ENCODE assay signal across 9 cellular contexts in the genomic region with DNA sequence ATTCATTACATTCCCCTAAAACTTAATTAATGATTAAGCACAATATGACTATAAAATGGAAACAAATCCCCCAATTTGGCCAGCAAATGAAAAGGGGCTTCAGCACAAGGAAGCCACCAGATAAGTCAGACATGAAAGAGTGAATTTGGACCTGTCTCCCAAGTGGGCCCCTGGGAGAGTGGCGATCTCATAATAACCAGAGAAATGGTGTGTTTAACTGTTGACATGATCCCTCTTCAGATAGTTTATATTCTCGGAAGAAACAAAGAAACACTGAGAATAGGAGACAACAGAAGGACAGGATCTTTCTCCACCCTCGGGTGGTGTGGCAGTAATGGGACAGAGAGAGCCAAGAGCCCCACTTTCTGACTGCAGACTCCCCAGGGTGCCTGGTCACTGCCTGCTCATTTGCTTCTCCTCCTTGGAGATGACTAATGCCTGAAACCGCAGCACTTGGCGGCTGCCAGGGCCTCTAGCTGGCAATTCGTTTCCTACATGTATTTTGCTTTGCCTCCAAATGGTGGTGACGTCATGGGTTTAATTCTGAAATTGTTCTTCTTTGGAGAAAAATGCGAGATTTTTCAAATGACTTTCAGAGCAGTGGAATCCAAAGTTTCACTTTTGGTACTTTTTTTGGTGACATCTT. TPM values are rescaled to one million over a fixed set of nuclear protein-coding genes. Genes with fewer than 3 reads are reported as not detected.
A peak's percentile ranks its signal among the peaks of the same experiment; 100 is the strongest.
DNase-seq lines count a peak whose midpoint lies in the region; ATAC-seq, FAIRE-seq and TF ChIP-seq lines count a peak whose summit lies in the region.
"Had no signal": no experiment of that assay in that cellular context is flagged by ENCODE, and none has a peak within 500 bp of the region (broad histone marks: within the 10 kb centered on the region; RNA-seq: fewer than 3 reads in every experiment).

No MANE protein-coding gene starts in this region.

- intact Hi-C loops in PC-9 (cut with micrococcal nuclease; ENCODE audit: unreplicated experiment) (loop anchor here (5.0 kb wide), 1 partner anchor 98 kb away; no protein-coding TSS in a partner anchor), gastrocnemius medialis (cut with DNase I; ENCODE audit: low total_unique reads) (no loop called here)

- BruUV-seq in PC-9 (replicated peaks; lab: Mats Ljungman, UMichigan): no TSS peak

- H3K27me3 ChIP-seq in PC-9 (ENCODE audit: insufficient read depth, low read depth) (no peaks in the 10 kb centered on the region), gastrocnemius medialis (no peaks in the 10 kb centered on the region)

- CTCF ChIA-PET in PC-9 (lab: Charles Lee): no interaction called here

- H3K4me1 ChIP-seq in PC-9 (replicated peaks; ENCODE audit: insufficient read depth) (peaks cover 15% of the 10 kb centered on the region), gastrocnemius medialis (no peaks in the 10 kb centered on the region)

- H3K9me2 ChIP-seq in PC-9 (ENCODE audit: insufficient read depth): no peaks in the 10 kb centered on the region

- H3K4me2 ChIP-seq in PC-9: peak overlapping the region; percentile 22

- H3K4me3 ChIP-seq in PC-9 (no peak overlapping the region), epithelial cell of proximal tubule (ENCODE audit: low read depth, low read length) (no peak overlapping the region), gastrocnemius medialis (no peak overlapping the region)

- TF ChIP-seq CTCF in PC-9 (conservative IDR thresholded peaks at IDR 0.05): no peak
- no peak for TF ChIP-seq CTCF in epithelial cell of proximal tubule (conservative IDR thresholded peaks at IDR 0.05; ENCODE audit: low read depth, low read length)
- TF ChIP-seq CTCF in gastrocnemius medialis (IDR thresholded peaks at IDR 0.05 in 4 of 5, conservative IDR thresholded peaks at IDR 0.05 in 1 of 5): no peak

- H3K9me3 ChIP-seq in PC-9 (ENCODE audit: insufficient read depth, low read depth) (no peaks in the 10 kb centered on the region), gastrocnemius medialis (no peaks in the 10 kb centered on the region)

- POLR2A ChIA-PET in PC-9 (lab: Charles Lee; ENCODE audit: unreplicated experiment): interaction anchor here (1.0 kb wide), 1 partner anchor 87 kb away, joined by 5 read pairs; no protein-coding TSS in a partner anchor

- H2AFZ ChIP-seq in PC-9: no peak overlapping the region

- H4K20me1 ChIP-seq in PC-9 (ENCODE audit: insufficient read depth): no peaks in the 10 kb centered on the region

- H3K79me2 ChIP-seq in PC-9 (ENCODE audit: low read depth): no peaks in the 10 kb centered on the region

- H3K27ac ChIP-seq in PC-9 (no peak overlapping the region), gastrocnemius medialis (no peak overlapping the region)

- ATAC-seq in HG02884 (IDR thresholded peaks at IDR 0.05; ENCODE audit: unreplicated experiment) (no peak), gastrocnemius medialis (no peak)

- FAIRE-seq in urothelium cell line (lab: Jason Lieb, UNC): no peak

- in situ Hi-C loops in gastrocnemius medialis (cut with MboI; ENCODE audit: low sequenced_read_pairs in 4 of 4): no loop called here

- DNase-seq in stimulated activated CD4-positive, alpha-beta T cell treated with anti-CD3 and anti-CD28 coated beads, Interleukin-12 subunit alpha, Interleukin-12 subunit beta, amount 100 ng/mL, for 48 hours (ENCODE audit: low read depth in 2 of 3, low spot score in 1 of 3): peak in 2 of 3 donors; percentile 27 to 41
- DNase-seq in stimulated activated CD4-positive, alpha-beta T cell treated with anti-CD3 and anti-CD28 coated beads, Interleukin-4, amount 100 ng/mL, for 1 hour: no peak
- DNase-seq in PC-9 (peak; percentile 82 to 85), epithelial cell of proximal tubule (ENCODE audit: low read depth) (peak; percentile 35), urothelium cell line (ENCODE audit: low spot score) (peak; percentile 89), NCI-H1105 treated with DMSO at 0.1 percent for 48 hours (lab: John Stamatoyannopoulos, UW) (no peak), gastrocnemius medialis (no peak)
- DNase-seq: activated CD4-positive, CD25-positive, alpha-beta regulatory T cell had no signal

- no peaks in the 10 kb centered on the region for H3F3A ChIP-seq in PC-9 (ENCODE audit: insufficient read depth, low read depth)

- TF ChIP-seq POLR2A in gastrocnemius medialis (IDR thresholded peaks at IDR 0.05): no peak

- H3K36me3 ChIP-seq in PC-9 (ENCODE audit: low read depth) (no peaks in the 10 kb centered on the region), gastrocnemius medialis (no peaks in the 10 kb centered on the region)

RNA-seq across cellular contexts. Expression of a gene that starts 46.4 kb away (rescaled TPM):
- total RNA-seq in PC-9 (2021) (not detected in 2 replicates), epithelial cell of proximal tubule (not detected in 2 replicates), gastrocnemius medialis (under 1 TPM in 1 of 4 donors, not detected in 3; 0.60 TPM)

Comparison
In these comparisons a context has a peak if more than half of its experiments do, and no peak if none do; other contexts are left out.
1. DNase-seq: peak in stimulated activated CD4-positive, alpha-beta T cell treated with anti-CD3 and anti-CD28 coated beads, Interleukin-12 subunit alpha, Interleukin-12 subunit beta, amount 100 ng/mL, for 48 hours (2 of 3), PC-9 (2 of 2), epithelial cell of proximal tubule (single experiment) and urothelium cell line (single experiment); none in stimulated activated CD4-positive, alpha-beta T cell treated with anti-CD3 and anti-CD28 coated beads, Interleukin-4, amount 100 ng/mL, for 1 hour (single experiment), NCI-H1105 treated with DMSO at 0.1 percent for 48 hours (single experiment) and gastrocnemius medialis (0 of 2).